8 cellular contexts compared by ENCODE assay signal in genomic region chr2:15793978-15794377, GRCh38.
"Had no signal": no experiment of that assay in that cellular context is flagged by ENCODE, and none has a peak within 500 bp of the region (broad histone marks: within the 10 kb centered on the region; RNA-seq: fewer than 3 reads in every experiment).

No MANE protein-coding gene starts in this region.

- H3K4me3 Mint-ChIP-seq: IgD-negative memory B cell had no signal

- H3K27me3 Mint-ChIP-seq: IgD-negative memory B cell had no signal

- FAIRE-seq: HepG2, HTR-8/SVneo, K562 had no signal

- H3K27ac Mint-ChIP-seq: IgD-negative memory B cell had no signal

- H3K4me3 ChIP-seq: K562 had no signal

- DNase-seq: IMR-90, KBM-7, KG1 had no signal

- H3K4me1 Mint-ChIP-seq: IgD-negative memory B cell had no signal

- H3K27ac ChIP-seq: HL-60 had no signal

- H3K36me3 Mint-ChIP-seq: IgD-negative memory B cell had no signal

- ATAC-seq: HepG2, K562 had no signal
